In the genomic region with DNA sequence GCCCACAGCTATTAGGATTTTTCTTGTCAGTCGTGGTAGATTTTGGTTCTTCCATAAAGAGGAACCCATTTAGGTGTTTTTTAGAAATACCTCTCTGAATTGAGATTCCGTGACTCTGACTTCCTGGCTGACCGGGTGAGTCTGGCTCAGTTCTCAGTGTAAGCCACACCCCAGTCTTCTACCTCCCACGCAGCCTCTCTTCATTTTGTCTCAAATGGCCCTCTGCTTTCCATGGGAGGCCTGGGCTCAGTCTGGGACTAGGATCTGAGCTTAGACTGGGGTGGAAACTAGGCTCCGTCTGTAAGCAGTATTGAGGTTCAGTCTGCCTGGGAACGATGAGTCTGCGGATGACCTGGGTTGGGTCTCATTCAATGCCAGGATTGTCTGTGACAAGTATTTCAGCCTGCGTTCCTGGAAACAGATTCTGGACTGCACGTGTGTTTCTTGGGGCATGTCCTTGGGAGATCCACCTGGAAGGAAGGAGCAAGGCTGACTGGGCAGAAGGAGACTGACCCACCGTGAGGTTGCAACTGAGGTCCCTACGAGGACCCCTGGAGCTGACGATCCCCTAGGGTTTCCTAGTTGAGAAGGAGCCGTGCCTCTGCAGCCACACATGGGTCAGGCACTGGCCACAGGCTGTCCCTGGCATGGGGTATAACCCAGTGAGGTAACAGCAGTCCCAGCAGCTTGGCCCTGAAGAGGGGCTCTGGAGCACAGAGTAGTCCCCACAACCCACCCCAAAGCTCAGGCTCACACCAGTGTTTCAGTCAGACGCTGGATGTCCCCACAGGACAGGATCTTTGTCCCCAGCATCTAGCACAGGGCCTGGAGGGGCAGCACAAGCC, we compare ENCODE assay signal across 9 cellular contexts. TPM values are rescaled to one million over a fixed set of nuclear protein-coding genes. Genes with fewer than 3 reads are reported as not detected.
DNase-seq lines count a peak whose midpoint lies in the region; ATAC-seq and TF ChIP-seq lines count a peak whose summit lies in the region.
"Had no signal": no experiment of that assay in that cellular context is flagged by ENCODE, and none has a peak within 500 bp of the region (broad histone marks: within the 10 kb centered on the region; RNA-seq: fewer than 3 reads in every experiment).

No MANE protein-coding gene starts in this region.

- H3K9me3 Mint-ChIP-seq in stimulated activated naive CD8-positive, alpha-beta T cell treated with anti-CD3 and anti-CD28 coated beads, Interleukin-15, Interleukin-2, amounts not matched to agents 100 ng/mL and 50 ng/mL, for 24 hours, result no peaks in the 10 kb centered on the region
- no peaks in the 10 kb centered on the region for H3K9me3 Mint-ChIP-seq in stimulated activated naive CD8-positive, alpha-beta T cell treated with anti-CD3 and anti-CD28 coated beads, Interleukin-15, amount 100 ng/mL, for 72 hours
- no peaks in the 10 kb centered on the region for H3K9me3 Mint-ChIP-seq in MCF 10A (ENCODE audit: unreplicated experiment)
- H3K9me3 Mint-ChIP-seq: stimulated activated effector memory CD8-positive, alpha-beta T cell treated with anti-CD3 and anti-CD28 coated beads, Interleukin-12 subunit alpha, Interleukin-12 subunit beta, amount 100 ng/mL, for 72 hours had no signal

- no peak overlapping the region for H3K4me3 ChIP-seq in upper lobe of right lung

- no peak overlapping the region for H3K27ac ChIP-seq in upper lobe of right lung

- H3K9me3 ChIP-seq in upper lobe of right lung, result no peaks in the 10 kb centered on the region

- H3K4me3 Mint-ChIP-seq in stimulated activated naive CD8-positive, alpha-beta T cell treated with anti-CD3 and anti-CD28 coated beads, Interleukin-15, Interleukin-2, amounts not matched to agents 100 ng/mL and 50 ng/mL, for 24 hours, result no peak overlapping the region
- no peak overlapping the region for H3K4me3 Mint-ChIP-seq in stimulated activated naive CD8-positive, alpha-beta T cell treated with anti-CD3 and anti-CD28 coated beads, Interleukin-15, amount 100 ng/mL, for 72 hours
- H3K4me3 Mint-ChIP-seq in MCF 10A (ENCODE audit: unreplicated experiment), result no peak overlapping the region
- H3K4me3 Mint-ChIP-seq: stimulated activated effector memory CD8-positive, alpha-beta T cell treated with anti-CD3 and anti-CD28 coated beads, Interleukin-12 subunit alpha, Interleukin-12 subunit beta, amount 100 ng/mL, for 72 hours had no signal

- TF ChIP-seq CTCF in MCF 10A (IDR thresholded peaks at IDR 0.05; ENCODE audit: unreplicated experiment) (no peak), upper lobe of right lung (IDR thresholded peaks at IDR 0.05) (no peak)

- no peaks in the 10 kb centered on the region for H3K27me3 Mint-ChIP-seq in stimulated activated naive CD8-positive, alpha-beta T cell treated with anti-CD3 and anti-CD28 coated beads, Interleukin-15, Interleukin-2, amounts not matched to agents 100 ng/mL and 50 ng/mL, for 24 hours
- no peaks in the 10 kb centered on the region for H3K27me3 Mint-ChIP-seq in stimulated activated naive CD8-positive, alpha-beta T cell treated with anti-CD3 and anti-CD28 coated beads, Interleukin-15, amount 100 ng/mL, for 72 hours
- H3K27me3 Mint-ChIP-seq in MCF 10A (ENCODE audit: insufficient read depth, unreplicated experiment), result no peaks in the 10 kb centered on the region

- no peak for ATAC-seq in stimulated activated naive CD8-positive, alpha-beta T cell treated with anti-CD3 and anti-CD28 coated beads, Interleukin-15, amount 100 ng/mL, for 72 hours
- ATAC-seq in HG03159 (IDR thresholded peaks at IDR 0.05; ENCODE audit: unreplicated experiment), result peak; percentile 28
- ATAC-seq in upper lobe of right lung, result peak; percentile 9
- ATAC-seq: stimulated activated effector memory CD8-positive, alpha-beta T cell treated with anti-CD3 and anti-CD28 coated beads, Interleukin-12 subunit alpha, Interleukin-12 subunit beta, amount 100 ng/mL, for 72 hours had no signal

- BruUV-seq in MCF 10A (replicated peaks; lab: Mats Ljungman, UMichigan), result no TSS peak

- intact Hi-C loops in MCF 10A (cut with micrococcal nuclease) (no loop called here), upper lobe of right lung (cut with DNase I) (no loop called here)

- CTCF ChIA-PET in MCF 10A (lab: Yijun Ruan, JAX), result interaction anchor here (0.6 to 2.0 kb wide), 6 partner anchors 10 to 291 kb away, joined by 3 to 6 read pairs (median 5); no protein-coding TSS in a partner anchor

- no peaks in the 10 kb centered on the region for H3K36me3 ChIP-seq in upper lobe of right lung

- peak overlapping the region; percentile 36 for H3K27ac Mint-ChIP-seq in stimulated activated naive CD8-positive, alpha-beta T cell treated with anti-CD3 and anti-CD28 coated beads, Interleukin-15, Interleukin-2, amounts not matched to agents 100 ng/mL and 50 ng/mL, for 24 hours
- no peak overlapping the region for H3K27ac Mint-ChIP-seq in stimulated activated naive CD8-positive, alpha-beta T cell treated with anti-CD3 and anti-CD28 coated beads, Interleukin-15, amount 100 ng/mL, for 72 hours
- no peak overlapping the region for H3K27ac Mint-ChIP-seq in MCF 10A (ENCODE audit: low read depth, unreplicated experiment)
- H3K27ac Mint-ChIP-seq: stimulated activated effector memory CD8-positive, alpha-beta T cell treated with anti-CD3 and anti-CD28 coated beads, Interleukin-12 subunit alpha, Interleukin-12 subunit beta, amount 100 ng/mL, for 72 hours had no signal

- H3K4me1 ChIP-seq in upper lobe of right lung, result peaks cover 10% of the 10 kb centered on the region

- DNase-seq in stimulated activated naive CD8-positive, alpha-beta T cell treated with anti-CD3 and anti-CD28 coated beads, Interleukin-15, amount 100 ng/mL, for 72 hours, result no peak
- DNase-seq in MCF 10A (ENCODE audit: unreplicated experiment) (peak; percentile 52), upper lobe of right lung (no peak), NCI-H345 (lab: John Stamatoyannopoulos, UW) (no peak), NCI-H1417 (lab: John Stamatoyannopoulos, UW) (no peak)
- no peak for DNase-seq in effector CD4-positive, alpha-beta T cell

- no peaks in the 10 kb centered on the region for H3K27me3 ChIP-seq in upper lobe of right lung

- POLR2A ChIA-PET in MCF 10A (lab: Yijun Ruan, JAX), result no interaction called here

- H3K36me3 Mint-ChIP-seq in stimulated activated naive CD8-positive, alpha-beta T cell treated with anti-CD3 and anti-CD28 coated beads, Interleukin-15, Interleukin-2, amounts not matched to agents 100 ng/mL and 50 ng/mL, for 24 hours (ENCODE audit: low read depth), result no peaks in the 10 kb centered on the region
- H3K36me3 Mint-ChIP-seq in MCF 10A (ENCODE audit: insufficient read depth, unreplicated experiment), result no peaks in the 10 kb centered on the region

- H3K4me1 Mint-ChIP-seq in stimulated activated naive CD8-positive, alpha-beta T cell treated with anti-CD3 and anti-CD28 coated beads, Interleukin-15, Interleukin-2, amounts not matched to agents 100 ng/mL and 50 ng/mL, for 24 hours (ENCODE audit: low read depth), result peaks cover 51% of the 10 kb centered on the region
- peaks cover 36% of the 10 kb centered on the region for H3K4me1 Mint-ChIP-seq in stimulated activated naive CD8-positive, alpha-beta T cell treated with anti-CD3 and anti-CD28 coated beads, Interleukin-15, amount 100 ng/mL, for 72 hours
- peaks cover 14% of the 10 kb centered on the region for H3K4me1 Mint-ChIP-seq in MCF 10A (ENCODE audit: insufficient read depth, unreplicated experiment)

RNA-seq across cellular contexts. Expression of a gene that starts 12.3 kb away (rescaled TPM):
- total RNA-seq in MCF 10A (2022) (not detected in 2 replicates), upper lobe of right lung (0.93 TPM)
